In the genomic region with DNA sequence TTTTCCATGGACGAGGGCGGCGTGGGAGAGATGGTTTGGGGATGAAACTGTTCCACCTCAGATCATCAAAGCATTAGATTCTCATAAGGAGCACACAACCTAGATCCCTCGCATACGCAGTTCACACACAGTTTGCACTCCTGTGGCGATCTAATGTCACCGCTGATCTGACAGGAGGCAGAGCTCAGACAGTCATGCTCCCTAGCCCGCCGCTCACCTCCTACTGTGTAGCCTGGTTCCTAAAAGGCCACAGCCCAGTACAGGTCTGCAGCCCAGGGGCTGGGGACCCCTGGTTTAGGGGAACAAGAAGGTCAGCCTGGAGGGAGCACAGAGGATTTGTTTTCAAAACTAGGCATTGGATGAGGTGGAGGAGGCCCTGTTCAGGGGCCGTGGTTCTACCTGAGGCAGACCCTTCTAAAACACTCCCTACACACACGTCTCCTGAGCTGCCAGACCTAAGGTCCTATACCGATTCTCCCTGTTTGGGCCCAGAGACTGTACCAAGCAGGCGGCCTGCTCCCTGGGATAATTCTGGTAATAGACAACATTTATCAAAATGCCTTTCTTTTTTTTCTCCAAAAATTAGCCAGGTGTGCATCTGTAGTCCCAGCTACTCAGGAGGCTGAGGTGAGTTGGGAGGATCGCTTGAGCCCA, we compare ENCODE assay signal across 1 cellular context.
TF ChIP-seq lines count a peak whose summit lies in the region.

No MANE protein-coding gene starts in this region.

TF ChIP-seq in K562, 482 proteins besides CTCF, POLR2A, EP300 and RAD21:
- TF ChIP-seq ZZZ3 (IDR thresholded peaks at IDR 0.05), result no peak
- TF ChIP-seq MGA (IDR thresholded peaks at IDR 0.05), result no peak
- TF ChIP-seq RFX1 (IDR thresholded peaks at IDR 0.05), result no peak
- TF ChIP-seq CREBBP (IDR thresholded peaks at IDR 0.05; ENCODE audit: low read depth, low read length), result no peak
- no peak for TF ChIP-seq PRPF4 (IDR thresholded peaks at IDR 0.05; ENCODE audit: insufficient read depth, low read depth, low read length, poor library complexity, severe bottlenecking)
- no peak for TF ChIP-seq ZNF175 (CRISPR knock-in tag; IDR thresholded peaks at IDR 0.05; ENCODE audit: low read depth)
- no peak for TF ChIP-seq RNF2 (IDR thresholded peaks at IDR 0.05)
- no peak for TF ChIP-seq SAP30 (IDR thresholded peaks at IDR 0.05; ENCODE audit: borderline replicate concordance, insufficient read depth, low read depth, low read length, poor library complexity, severe bottlenecking)
- no peak for TF ChIP-seq IRF2 (CRISPR knock-in tag; IDR thresholded peaks at IDR 0.05)
- TF ChIP-seq ATF1 (CRISPR knock-in tag; IDR thresholded peaks at IDR 0.05), result no peak
- TF ChIP-seq ATF1 (tag; IDR thresholded peaks at IDR 0.05), result no peak
- TF ChIP-seq SIN3A (IDR thresholded peaks at IDR 0.05; ENCODE audit: borderline replicate concordance in 2 of 2, control insufficient read depth in 1 of 2, low read depth in 2 of 2, low read length in 2 of 2), result no peak
- TF ChIP-seq, protein P1, sequence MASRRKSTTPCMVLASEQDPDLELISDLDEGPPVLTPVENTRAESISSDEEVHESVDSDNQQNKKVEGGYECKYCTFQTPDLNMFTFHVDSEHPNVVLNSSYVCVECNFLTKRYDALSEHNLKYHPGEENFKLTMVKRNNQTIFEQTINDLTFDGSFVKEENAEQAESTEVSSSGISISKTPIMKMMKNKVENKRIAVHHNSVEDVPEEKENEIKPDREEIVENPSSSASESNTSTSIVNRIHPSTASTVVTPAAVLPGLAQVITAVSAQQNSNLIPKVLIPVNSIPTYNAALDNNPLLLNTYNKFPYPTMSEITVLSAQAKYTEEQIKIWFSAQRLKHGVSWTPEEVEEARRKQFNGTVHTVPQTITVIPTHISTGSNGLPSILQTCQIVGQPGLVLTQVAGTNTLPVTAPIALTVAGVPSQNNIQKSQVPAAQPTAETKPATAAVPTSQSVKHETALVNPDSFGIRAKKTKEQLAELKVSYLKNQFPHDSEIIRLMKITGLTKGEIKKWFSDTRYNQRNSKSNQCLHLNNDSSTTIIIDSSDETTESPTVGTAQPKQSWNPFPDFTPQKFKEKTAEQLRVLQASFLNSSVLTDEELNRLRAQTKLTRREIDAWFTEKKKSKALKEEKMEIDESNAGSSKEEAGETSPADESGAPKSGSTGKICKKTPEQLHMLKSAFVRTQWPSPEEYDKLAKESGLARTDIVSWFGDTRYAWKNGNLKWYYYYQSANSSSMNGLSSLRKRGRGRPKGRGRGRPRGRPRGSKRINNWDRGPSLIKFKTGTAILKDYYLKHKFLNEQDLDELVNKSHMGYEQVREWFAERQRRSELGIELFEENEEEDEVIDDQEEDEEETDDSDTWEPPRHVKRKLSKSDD (conservative IDR thresholded peaks at IDR 0.05; ENCODE audit: low read length), result no peak
- no peak for TF ChIP-seq CSDE1 (IDR thresholded peaks at IDR 0.05)
- no peak for TF ChIP-seq U2AF1 (optimal IDR thresholded peaks at IDR 0.05; ENCODE audit: low read depth, low read length)
- no peak for TF ChIP-seq TAF15 (IDR thresholded peaks at IDR 0.05; ENCODE audit: low read depth, low read length)
- no peak for TF ChIP-seq ZNF197 (CRISPR knock-in tag; IDR thresholded peaks at IDR 0.05; ENCODE audit: low read depth)
TF ChIP-seq in K562: peak in this region for 0.
